Comparison of ENCODE assay signal across 16 cellular contexts in the genomic region with DNA sequence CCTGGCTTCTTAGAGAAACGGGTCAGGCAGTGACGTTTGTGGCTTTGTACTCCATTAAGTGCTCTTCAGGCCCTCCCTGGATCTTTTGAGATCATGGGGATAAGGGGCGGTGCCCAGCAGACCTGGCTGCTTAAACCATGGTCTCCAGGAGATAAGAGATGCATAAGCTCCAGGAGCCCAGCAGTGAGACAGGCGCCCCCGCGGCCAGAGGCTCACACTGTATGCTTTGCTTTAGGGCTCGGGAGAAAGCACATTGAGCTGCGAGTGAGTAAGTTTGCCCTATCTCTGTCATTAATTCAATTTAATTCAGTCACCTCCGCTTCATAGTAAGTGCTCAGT.
A peak's percentile ranks its signal among the peaks of the same experiment; 100 is the strongest.
DNase-seq lines count a peak whose midpoint lies in the region; ATAC-seq and TF ChIP-seq lines count a peak whose summit lies in the region.
"Had no signal": no experiment of that assay in that cellular context is flagged by ENCODE, and none has a peak within 500 bp of the region (broad histone marks: within the 10 kb centered on the region; RNA-seq: fewer than 3 reads in every experiment).

No MANE protein-coding gene starts in this region.

- H2AK5ac ChIP-seq in neuronal stem cell (ENCODE audit: low read depth, low read length), result peak overlapping the region; percentile 81

- H3K79me1 ChIP-seq in neuronal stem cell (ENCODE audit: low read depth, low read length), result no peaks in the 10 kb centered on the region

- H3K27me3 ChIP-seq in left ventricle myocardium inferior (ENCODE audit: low read depth) (no peaks in the 10 kb centered on the region), right cardiac atrium (ENCODE audit: control insufficient read depth, insufficient read depth) (no peaks in the 10 kb centered on the region), neuronal stem cell (ENCODE audit: control insufficient read depth in 3 of 3, insufficient read depth in 3 of 3, low read depth in 1 of 3, low read length in 3 of 3) (peaks cover 0 to 9% (median 0%) of the 10 kb centered on the region in 3 experiments)
- H3K27me3 ChIP-seq: SJSA1 had no signal

- no peak overlapping the region for H2AFZ ChIP-seq in neuronal stem cell (ENCODE audit: low read length)

- 83% methylated on average over 9 of the region's 9 CpGs for WGBS in right cardiac atrium
- WGBS in neuronal stem cell (ENCODE audit: extremely low coverage in 2 of 2, insufficient read length in 2 of 2, insufficient replicate concordance in 1 of 2), 2 donors, result no CpG with 5 or more reads among the region's 9 CpGs

- H3K4me1 ChIP-seq in left ventricle myocardium inferior, result peaks cover 95% of the 10 kb centered on the region
- H3K4me1 ChIP-seq in right cardiac atrium (ENCODE audit: control insufficient read depth, insufficient read depth, low read length), result peaks cover 8% of the 10 kb centered on the region
- peaks cover 0 to 10% of the 10 kb centered on the region in 2 donors for H3K4me1 ChIP-seq in neuronal stem cell (ENCODE audit: control insufficient read depth in 2 of 2, insufficient read depth in 1 of 2, low read depth in 1 of 2, low read length in 2 of 2)
- H3K4me1 ChIP-seq: Caco-2, SJSA1 had no signal

- H2BK15ac ChIP-seq in neuronal stem cell (ENCODE audit: low read length), result no peak overlapping the region

- H3K9me3 ChIP-seq in left ventricle myocardium inferior (replicated peaks), result no peaks in the 10 kb centered on the region
- no peaks in the 10 kb centered on the region for H3K9me3 ChIP-seq in right cardiac atrium (ENCODE audit: control insufficient read depth, low read length)
- H3K9me3 ChIP-seq in neuronal stem cell (replicated peaks in 1 of 2; ENCODE audit: control insufficient read depth in 2 of 2, insufficient read depth in 1 of 2, low read depth in 1 of 2, low read length in 2 of 2), result no peaks in the 10 kb centered on the region
- H3K9me3 ChIP-seq: Caco-2, SJSA1 had no signal

- H4K8ac ChIP-seq in neuronal stem cell (ENCODE audit: low read depth, low read length), result no peak overlapping the region

- H2BK5ac ChIP-seq in neuronal stem cell (ENCODE audit: low read length), result no peak overlapping the region

- H3K4ac ChIP-seq in neuronal stem cell (ENCODE audit: low read length), result no peak overlapping the region

- no peak overlapping the region for H3K23ac ChIP-seq in neuronal stem cell (ENCODE audit: low read depth, low read length, poor library complexity)

- H3K4me2 ChIP-seq in neuronal stem cell (ENCODE audit: insufficient read depth, low read length, poor library complexity, severe bottlenecking), result no peak overlapping the region

- H2BK120ac ChIP-seq in neuronal stem cell (ENCODE audit: low read depth, low read length), result peak overlapping the region; percentile 24

- intact Hi-C loops in left ventricle myocardium inferior (cut with micrococcal nuclease) (no loop called here), right cardiac atrium (cut with DNase I) (no loop called here)

- H4K91ac ChIP-seq in neuronal stem cell (ENCODE audit: low read depth, low read length, poor library complexity), result no peak overlapping the region

- DNase-seq in left ventricle myocardium inferior, result no peak
- DNase-seq in right cardiac atrium, result no peak
- DNase-seq in ecto neural progenitor cell (ENCODE audit: low spot score), result peak; percentile 55
- no peak for DNase-seq in neuronal stem cell (ENCODE audit: low spot score)
- DNase-seq in omental fat pad (ENCODE audit: low spot score), result no peak
- DNase-seq: Caco-2, DMS53, KG1, NCI-H1417 treated with DMSO at 0.1 percent for 48 hours, NCI-H1930, NCI-H2171 treated with DMSO at 0.1 percent for 48 hours, NCI-H748 treated with DMSO at 0.1 percent for 48 hours had no signal

- peak overlapping the region; percentile 16 for H2BK12ac ChIP-seq in neuronal stem cell (ENCODE audit: low read length)

- no peak overlapping the region for H3K9ac ChIP-seq in neuronal stem cell (ENCODE audit: low read depth, low read length, poor library complexity)

- TF ChIP-seq CTCF in left ventricle myocardium inferior (IDR thresholded peaks at IDR 0.05; ENCODE audit: borderline replicate concordance) (no peak), omental fat pad (IDR thresholded peaks at IDR 0.05) (no peak)

- H3K27ac ChIP-seq in left ventricle myocardium inferior (replicated peaks) (peak overlapping the region; percentile 9), right cardiac atrium (ENCODE audit: low read length) (no peak overlapping the region), neuronal stem cell (replicated peaks; ENCODE audit: low read length) (no peak overlapping the region)
- H3K27ac ChIP-seq: SJSA1 had no signal

- H3K36me3 ChIP-seq in left ventricle myocardium inferior (no peaks in the 10 kb centered on the region), neuronal stem cell (replicated peaks in 1 of 2; ENCODE audit: control insufficient read depth in 2 of 2, insufficient read depth in 2 of 2, low read length in 2 of 2) (no peaks in the 10 kb centered on the region)
- H3K36me3 ChIP-seq: SJSA1 had no signal

- H3K4me3 ChIP-seq in left ventricle myocardium inferior, result no peak overlapping the region
- no peak overlapping the region for H3K4me3 ChIP-seq in right cardiac atrium (ENCODE audit: low read length)
- H3K4me3 ChIP-seq in neuronal stem cell (ENCODE audit: low read length in 2 of 2), result no peak overlapping the region
- H3K4me3 ChIP-seq: SJSA1 had no signal

- H3K18ac ChIP-seq in neuronal stem cell (ENCODE audit: low read length), result peak overlapping the region; percentile 85

- ATAC-seq in right cardiac atrium, result no peak
- no peak for ATAC-seq in HG03354 (IDR thresholded peaks at IDR 0.05; ENCODE audit: poor library complexity, severe bottlenecking, unreplicated experiment)
- ATAC-seq in omental fat pad (ENCODE audit: low FRiP score), result no peak
- no peak for ATAC-seq in HG03442 (IDR thresholded peaks at IDR 0.05; ENCODE audit: unreplicated experiment)
- ATAC-seq: HCT116 had no signal

- H3K14ac ChIP-seq in neuronal stem cell (ENCODE audit: low read length), result no peak overlapping the region
